In the genomic region with DNA sequence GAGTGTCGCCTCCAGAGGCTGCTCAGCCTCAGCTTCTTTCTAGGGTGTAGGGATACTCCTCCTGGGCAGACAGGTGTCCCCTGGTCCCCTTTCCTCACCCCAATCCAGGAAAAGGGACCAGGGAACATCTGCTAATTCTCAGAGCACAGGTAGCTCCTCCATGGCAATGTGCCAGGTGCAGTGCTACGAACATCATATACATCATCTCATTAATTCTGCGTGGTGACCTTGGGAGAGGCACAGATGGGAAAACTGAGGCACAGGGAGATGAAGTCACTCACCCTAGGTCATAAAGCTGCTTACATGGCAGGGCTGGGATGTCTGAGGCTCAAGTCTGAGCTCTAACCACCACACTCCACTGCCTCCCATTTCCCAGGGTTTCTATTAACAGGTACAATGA, we compare ENCODE assay signal across 3 cellular contexts.
TF ChIP-seq lines count a peak whose summit lies in the region.

No MANE protein-coding gene starts in this region.

TF ChIP-seq in A549, 52 proteins besides CTCF, POLR2A, EP300 and RAD21 (continued from another document):
- no peak for TF ChIP-seq BCL3 (IDR thresholded peaks at IDR 0.05)
- TF ChIP-seq POLR2AphosphoS2 (conservative IDR thresholded peaks at IDR 0.05; ENCODE audit: low read length) = no peak

TF ChIP-seq in HEK293, 187 proteins besides CTCF, POLR2A, EP300 and RAD21 (continued from another document):
- TF ChIP-seq ZNF514 (tag by site-specific recombination; IDR thresholded peaks at IDR 0.05) = no peak
- no peak for TF ChIP-seq ZBTB11 (tag by site-specific recombination; conservative IDR thresholded peaks at IDR 0.05; ENCODE audit: low read depth)
- peak; percentile 64 for TF ChIP-seq ZNF394 (tag by site-specific recombination; IDR thresholded peaks at IDR 0.05; ENCODE audit: borderline replicate concordance)

TF ChIP-seq in neural cell, 6 proteins besides CTCF, POLR2A, EP300 and RAD21:
- TF ChIP-seq REST (IDR thresholded peaks at IDR 0.05; ENCODE audit: borderline replicate concordance) = no peak
TF ChIP-seq in neural cell: peak in this region for 0.
